In the genomic region with DNA sequence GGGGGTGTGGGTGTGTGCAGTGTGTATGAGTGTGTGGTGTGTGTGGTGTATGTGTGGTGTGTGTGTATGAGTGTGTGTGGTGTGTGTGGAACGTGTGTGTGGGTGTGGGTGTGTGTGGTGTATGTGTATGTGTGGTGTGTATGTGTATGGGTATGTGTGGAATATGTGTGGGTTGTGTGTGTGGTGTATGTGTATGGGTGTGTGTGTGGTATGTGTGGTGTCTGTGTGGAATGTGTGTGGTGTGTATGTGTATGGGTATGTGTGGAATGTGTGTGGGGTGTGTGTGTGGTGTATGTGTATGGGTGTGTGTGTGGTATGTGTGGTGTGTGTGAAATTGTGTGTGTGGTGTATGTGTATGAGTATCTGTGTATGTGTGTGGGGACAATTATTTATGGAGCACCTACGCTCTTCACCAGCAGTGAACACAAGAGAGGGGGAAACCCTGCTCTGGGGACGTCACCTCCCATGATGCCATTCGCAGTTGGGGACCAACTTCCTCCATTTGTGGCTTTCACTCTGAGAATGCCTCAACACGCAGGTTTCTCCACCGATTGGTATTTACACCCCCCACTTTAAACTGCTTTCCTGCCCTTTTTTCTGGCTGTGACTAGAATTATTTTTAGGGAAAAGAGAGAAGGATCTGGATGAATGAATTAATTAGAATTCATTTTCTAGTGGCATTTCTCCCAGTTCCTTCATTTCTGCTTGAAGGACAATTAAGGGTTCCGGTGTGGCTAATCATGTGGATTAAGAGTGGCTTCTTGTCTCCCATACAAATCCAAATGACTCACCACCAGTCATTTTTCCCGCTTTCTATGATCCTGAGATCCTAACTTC, we compare ENCODE assay signal across 8 cellular contexts.
A peak's percentile ranks its signal among the peaks of the same experiment; 100 is the strongest.
DNase-seq lines count a peak whose midpoint lies in the region; ATAC-seq and TF ChIP-seq lines count a peak whose summit lies in the region.

No MANE protein-coding gene starts in this region.

- no peaks in the 10 kb centered on the region for H4K20me1 ChIP-seq in PC-3 (ENCODE audit: low read length)

- H2AFZ ChIP-seq in PC-3 (ENCODE audit: low read length) = no peak overlapping the region

- H3K9ac ChIP-seq in PC-3 (ENCODE audit: low read length) = no peak overlapping the region

- H3K36me3 ChIP-seq in PC-3 (ENCODE audit: low read depth, low read length) = no peaks in the 10 kb centered on the region

- H3K9me3 ChIP-seq in PC-3 (ENCODE audit: low read length) = no peaks in the 10 kb centered on the region

- no peak overlapping the region for H3K27ac ChIP-seq in PC-3 (ENCODE audit: low read length)

- H3K4me3 ChIP-seq in PC-3 (ENCODE audit: low read length) = no peak overlapping the region

- H3K27ac Mint-ChIP-seq in activated naive CD8-positive, alpha-beta T cell treated with anti-CD3 and anti-CD28 coated beads, Interleukin-2, amount 50 U/mL, for 24 hours = no peak overlapping the region

- no TSS peak for BruUV-seq in PC-3 (replicated peaks; lab: Mats Ljungman, UMichigan)

- H3F3A ChIP-seq in PC-3 (ENCODE audit: low read length, unreplicated experiment) = no peaks in the 10 kb centered on the region

- DNase-seq in PC-3 (peak; percentile 19), NCI-H2029 (lab: John Stamatoyannopoulos, UW) (no peak), NCI-H2227 treated with DMSO at 0.1 percent for 48 hours (lab: John Stamatoyannopoulos, UW) (no peak), NCI-H1417 treated with DMSO at 0.1 percent for 48 hours (lab: John Stamatoyannopoulos, UW) (no peak)
- DNase-seq in activated naive CD8-positive, alpha-beta T cell treated with anti-CD3 and anti-CD28 coated beads, Interleukin-2, amount 50 U/mL, for 24 hours = peak; percentile 76
- DNase-seq in stimulated activated CD4-positive, alpha-beta T cell treated with anti-CD3 and anti-CD28 coated beads, Interleukin-2, amount 100 ng/mL, for 48 hours = peak; percentile 47 to 49

- H3K4me1 Mint-ChIP-seq in activated naive CD8-positive, alpha-beta T cell treated with anti-CD3 and anti-CD28 coated beads, Interleukin-2, amount 50 U/mL, for 24 hours = no peaks in the 10 kb centered on the region

- no peak for TF ChIP-seq CTCF in PC-3 (conservative IDR thresholded peaks at IDR 0.05; ENCODE audit: low read depth, low read length)

- H3K36me3 Mint-ChIP-seq in activated naive CD8-positive, alpha-beta T cell treated with anti-CD3 and anti-CD28 coated beads, Interleukin-2, amount 50 U/mL, for 24 hours (ENCODE audit: low read depth) = peaks cover 4% of the 10 kb centered on the region

- H3K9me2 ChIP-seq in PC-3 (replicated peaks; ENCODE audit: low read length) = no peaks in the 10 kb centered on the region

- H3K79me2 ChIP-seq in PC-3 (ENCODE audit: low read length) = no peaks in the 10 kb centered on the region

- intact Hi-C loops in PC-3 (cut with micrococcal nuclease) = no loop called here

- CTCF ChIA-PET in PC-3 (lab: Charles Lee) = no interaction called here

- no peaks in the 10 kb centered on the region for H3K4me1 ChIP-seq in PC-3 (ENCODE audit: insufficient read depth, low read length)

- H3K9me3 Mint-ChIP-seq in activated naive CD8-positive, alpha-beta T cell treated with anti-CD3 and anti-CD28 coated beads, Interleukin-2, amount 50 U/mL, for 24 hours = peaks cover 6% of the 10 kb centered on the region

- no peaks in the 10 kb centered on the region for H3K27me3 ChIP-seq in PC-3 (ENCODE audit: low read length)

- POLR2A ChIA-PET in PC-3 (lab: Charles Lee; ENCODE audit: unreplicated experiment) = no interaction called here

- H3K27me3 Mint-ChIP-seq in activated naive CD8-positive, alpha-beta T cell treated with anti-CD3 and anti-CD28 coated beads, Interleukin-2, amount 50 U/mL, for 24 hours = peaks cover 11% of the 10 kb centered on the region

- no peak overlapping the region for H3K4me2 ChIP-seq in PC-3 (ENCODE audit: low read length)

- H3K4me3 Mint-ChIP-seq in activated naive CD8-positive, alpha-beta T cell treated with anti-CD3 and anti-CD28 coated beads, Interleukin-2, amount 50 U/mL, for 24 hours = no peak overlapping the region

- ATAC-seq in GM18870 (IDR thresholded peaks at IDR 0.05; ENCODE audit: unreplicated experiment) (peak; percentile 81), HG02840 (IDR thresholded peaks at IDR 0.05; ENCODE audit: low FRiP score, unreplicated experiment) (peak; percentile 82), PC-3 (no peak)
- ATAC-seq in activated naive CD8-positive, alpha-beta T cell treated with anti-CD3 and anti-CD28 coated beads, Interleukin-2, amount 50 U/mL, for 24 hours = peak; percentile 97

Comparison
In these comparisons a context has a peak if more than half of its experiments do, and no peak if none do; other contexts are left out.
1. DNase-seq: peak in PC-3 (single experiment), activated naive CD8-positive, alpha-beta T cell treated with anti-CD3 and anti-CD28 coated beads, Interleukin-2, amount 50 U/mL, for 24 hours (single experiment) and stimulated activated CD4-positive, alpha-beta T cell treated with anti-CD3 and anti-CD28 coated beads, Interleukin-2, amount 100 ng/mL, for 48 hours (2 of 2); none in NCI-H2029 (single experiment), NCI-H2227 treated with DMSO at 0.1 percent for 48 hours (single experiment) and NCI-H1417 treated with DMSO at 0.1 percent for 48 hours (single experiment).